14 cellular contexts compared by ENCODE assay signal in genomic region chr15:57769266-57769665, GRCh38.
A peak's percentile ranks its signal among the peaks of the same experiment; 100 is the strongest.
DNase-seq lines count a peak whose midpoint lies in the region; ATAC-seq and TF ChIP-seq lines count a peak whose summit lies in the region.
"Had no signal": no experiment of that assay in that cellular context is flagged by ENCODE, and none has a peak within 500 bp of the region (broad histone marks: within the 10 kb centered on the region; RNA-seq: fewer than 3 reads in every experiment).

No MANE protein-coding gene starts in this region.

- no peak overlapping the region for H2BK12ac ChIP-seq in trophoblast cell (ENCODE audit: low read length)

- H2BK5ac ChIP-seq in trophoblast cell (ENCODE audit: low read depth, low read length, poor library complexity), result no peak overlapping the region

- no peak overlapping the region for H2AK5ac ChIP-seq in trophoblast cell (ENCODE audit: low read length)

- no peak overlapping the region for H3K4me2 ChIP-seq in trophoblast cell (ENCODE audit: low read length)

- no peaks in the 10 kb centered on the region for H3K9me3 ChIP-seq in trophoblast cell (ENCODE audit: insufficient read depth, low read depth, low read length)

- H3K27me3 ChIP-seq in trophoblast cell (ENCODE audit: insufficient read depth, low read length), result no peaks in the 10 kb centered on the region

- no peak for ATAC-seq in HG02938 (IDR thresholded peaks at IDR 0.05; ENCODE audit: unreplicated experiment)
- ATAC-seq: natural killer cell; stimulated activated effector memory CD8-positive, alpha-beta T cell treated with anti-CD3 and anti-CD28 coated beads, Interleukin-12 subunit alpha, Interleukin-12 subunit beta, amount 100 ng/mL, for 72 hours had no signal

- no peak overlapping the region for H4K91ac ChIP-seq in trophoblast cell (ENCODE audit: low read depth, low read length)

- H3K79me1 ChIP-seq in trophoblast cell (ENCODE audit: low read length), result no peaks in the 10 kb centered on the region

- H3K79me2 ChIP-seq in trophoblast cell (ENCODE audit: control insufficient read depth, insufficient read depth, low read length, poor library complexity), result no peaks in the 10 kb centered on the region

- no peak overlapping the region for H3K23ac ChIP-seq in trophoblast cell (ENCODE audit: low read length)

- H4K8ac ChIP-seq in trophoblast cell (ENCODE audit: low read depth, low read length), result no peak overlapping the region

- no peak overlapping the region for H3K4ac ChIP-seq in trophoblast cell (ENCODE audit: low read depth, low read length)

- DNase-seq in AG08396 (ENCODE audit: low spot score) (peak; percentile 51), RPMI7951 (ENCODE audit: low read depth) (peak; percentile 93), fibroblast of villous mesenchyme (ENCODE audit: low read depth) (peak; percentile 36), trophoblast cell (peak; percentile 17 to 41), ecto neural progenitor cell (ENCODE audit: low spot score) (no peak), NCI-H748 treated with DMSO at 0.1 percent for 48 hours (lab: John Stamatoyannopoulos, UW) (no peak), NCI-H1436 (lab: John Stamatoyannopoulos, UW) (no peak)
- DNase-seq: DND-41, endodermal cell, natural killer cell, NCI-H1694, T-helper 1 cell had no signal

- H3K27ac ChIP-seq in trophoblast cell (ENCODE audit: low read depth, low read length), result no peak overlapping the region

- H3K9ac ChIP-seq in trophoblast cell (ENCODE audit: low read length), result no peak overlapping the region

- no peaks in the 10 kb centered on the region for H3K4me1 ChIP-seq in trophoblast cell (ENCODE audit: control insufficient read depth in 1 of 2, insufficient read depth in 2 of 2, low read length in 2 of 2)

- no peak overlapping the region for H2AFZ ChIP-seq in trophoblast cell (ENCODE audit: insufficient read depth, low read length, poor library complexity)

- no peaks in the 10 kb centered on the region for H3K36me3 ChIP-seq in trophoblast cell (ENCODE audit: control insufficient read depth in 1 of 2, insufficient read depth in 2 of 2, low read length in 2 of 2)

- H3K18ac ChIP-seq in trophoblast cell (ENCODE audit: low read length), result no peak overlapping the region

- TF ChIP-seq CTCF in fibroblast of villous mesenchyme (IDR thresholded peaks at IDR 0.05; ENCODE audit: insufficient read depth, low read depth, low read length), result no peak

- WGBS in trophoblast cell (ENCODE audit: extremely low coverage, insufficient coverage, insufficient read length), result no CpG with 5 or more reads among the region's 12 CpGs

- no peak overlapping the region for H3K14ac ChIP-seq in trophoblast cell (ENCODE audit: low read length)

- H3K4me3 ChIP-seq in fibroblast of villous mesenchyme (ENCODE audit: low read depth, low read length) (no peak overlapping the region), trophoblast cell (ENCODE audit: low read depth, low read length) (no peak overlapping the region)

- H2BK120ac ChIP-seq in trophoblast cell (ENCODE audit: insufficient read depth, low read length, poor library complexity), result no peak overlapping the region

- no peak overlapping the region for H4K12ac ChIP-seq in trophoblast cell (ENCODE audit: low read depth, low read length)

Comparison
In these comparisons a context has a peak if more than half of its experiments do, and no peak if none do; other contexts are left out.
1. DNase-seq: peak in AG08396 (single experiment), RPMI7951 (single experiment), fibroblast of villous mesenchyme (single experiment) and trophoblast cell (2 of 2); none in ecto neural progenitor cell (single experiment), NCI-H748 treated with DMSO at 0.1 percent for 48 hours (single experiment) and NCI-H1436 (single experiment).